Comparison of ENCODE assay signal across 1 cellular context in genomic region chr12:700061-700460, GRCh38.
TF ChIP-seq lines count a peak whose summit lies in the region.

No MANE protein-coding gene starts in this region.

TF ChIP-seq in HepG2, 621 proteins besides CTCF, POLR2A, EP300 and RAD21:
- no peak for TF ChIP-seq MED1 (CRISPR knock-in tag; IDR thresholded peaks at IDR 0.05)
- no peak for TF ChIP-seq PBX2 (CRISPR knock-in tag; IDR thresholded peaks at IDR 0.05)
- 0 out of 2 replicates have a peak, but pooled peaks have one; percentile 24 for TF ChIP-seq SMC3 (IDR thresholded peaks at IDR 0.05; ENCODE audit: low read length)
- no peak for TF ChIP-seq ZBTB14 (CRISPR knock-in tag; IDR thresholded peaks at IDR 0.05)
- TF ChIP-seq ZNF574 (CRISPR knock-in tag; IDR thresholded peaks at IDR 0.05): no peak
- TF ChIP-seq ONECUT2 (CRISPR knock-in tag; IDR thresholded peaks at IDR 0.05): peak; percentile 44; the same call in 1 of the 2 replicates
- no peak for TF ChIP-seq ZNF530 (CRISPR knock-in tag; IDR thresholded peaks at IDR 0.05; ENCODE audit: low read depth)
- no peak for TF ChIP-seq NFE2 (CRISPR knock-in tag; IDR thresholded peaks at IDR 0.05)
- TF ChIP-seq ZFX (CRISPR knock-in tag; IDR thresholded peaks at IDR 0.05; ENCODE audit: low read depth): peak; percentile 38
- no peak for TF ChIP-seq ZBTB46 (CRISPR knock-in tag; IDR thresholded peaks at IDR 0.05; ENCODE audit: borderline replicate concordance)
- TF ChIP-seq ZNF570 (CRISPR knock-in tag; IDR thresholded peaks at IDR 0.05; ENCODE audit: borderline replicate concordance): no peak
- no peak for TF ChIP-seq NR1H2 (CRISPR knock-in tag; IDR thresholded peaks at IDR 0.05; ENCODE audit: borderline replicate concordance, low read depth)
- no peak for TF ChIP-seq SRSF9 (IDR thresholded peaks at IDR 0.05; ENCODE audit: borderline replicate concordance, insufficient read depth, low read depth, low read length, poor library complexity, severe bottlenecking)
- no peak for TF ChIP-seq AHR (CRISPR knock-in tag; IDR thresholded peaks at IDR 0.05)
- TF ChIP-seq ZNF800 (CRISPR knock-in tag; IDR thresholded peaks at IDR 0.05): no peak
- no peak for TF ChIP-seq AHDC1 (CRISPR knock-in tag; IDR thresholded peaks at IDR 0.05; ENCODE audit: borderline replicate concordance)
- TF ChIP-seq ZC3H13 (CRISPR knock-in tag; IDR thresholded peaks at IDR 0.05): no peak
- TF ChIP-seq ZSCAN31 (CRISPR knock-in tag; IDR thresholded peaks at IDR 0.05; ENCODE audit: low read depth): no peak
- TF ChIP-seq PCBP2 (optimal IDR thresholded peaks at IDR 0.05; ENCODE audit: low read depth, low read length, poor library complexity, severe bottlenecking): no peak
- no peak for TF ChIP-seq ZNF232 (CRISPR knock-in tag; IDR thresholded peaks at IDR 0.05; ENCODE audit: borderline replicate concordance)
- no peak for TF ChIP-seq ZSCAN5A (CRISPR knock-in tag; IDR thresholded peaks at IDR 0.05; ENCODE audit: borderline replicate concordance)
- no peak for TF ChIP-seq RERE (CRISPR knock-in tag; IDR thresholded peaks at IDR 0.05; ENCODE audit: low read depth)
